In the genomic region with DNA sequence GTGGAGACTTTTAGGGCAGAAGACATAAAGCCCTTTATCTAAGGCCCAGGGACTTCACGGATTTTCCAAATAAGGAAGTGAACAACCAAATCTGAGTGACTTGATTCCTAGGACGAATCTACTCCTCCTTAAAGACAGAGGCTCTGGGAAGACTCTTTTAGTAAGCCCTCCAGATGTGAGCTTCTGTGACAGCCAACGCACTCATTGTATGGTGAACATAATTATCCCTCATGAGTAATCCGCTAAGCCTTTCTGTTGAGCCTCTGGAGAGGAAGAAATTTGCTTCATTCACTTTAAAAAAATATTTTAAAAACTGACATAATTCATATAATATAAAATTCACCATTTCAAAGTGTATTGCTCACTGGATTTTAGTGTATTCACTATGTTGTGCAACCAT, we compare ENCODE assay signal across 16 cellular contexts. TPM values are rescaled to one million over a fixed set of nuclear protein-coding genes. Genes with fewer than 3 reads are reported as not detected.
DNase-seq lines count a peak whose midpoint lies in the region; ATAC-seq and TF ChIP-seq lines count a peak whose summit lies in the region.
"Had no signal": no experiment of that assay in that cellular context is flagged by ENCODE, and none has a peak within 500 bp of the region (broad histone marks: within the 10 kb centered on the region; RNA-seq: fewer than 3 reads in every experiment).

No MANE protein-coding gene starts in this region.

- no peaks in the 10 kb centered on the region for H3K9me3 Mint-ChIP-seq in chondrocyte (ENCODE audit: low read depth)
- no peaks in the 10 kb centered on the region for H3K9me3 Mint-ChIP-seq in naive thymus-derived CD4-positive, alpha-beta T cell
- H3K9me3 Mint-ChIP-seq: mesothelial cell of epicardium had no signal

- no peak overlapping the region for H2AFZ ChIP-seq in neuronal stem cell (ENCODE audit: low read length)

- H3K4me1 ChIP-seq in naive thymus-derived CD4-positive, alpha-beta T cell (ENCODE audit: control insufficient read depth in 2 of 2, insufficient read depth in 2 of 2, low read length in 2 of 2) = no peaks in the 10 kb centered on the region
- H3K4me1 ChIP-seq in neuronal stem cell (ENCODE audit: control insufficient read depth in 2 of 2, insufficient read depth in 1 of 2, low read depth in 1 of 2, low read length in 2 of 2) (peaks cover 0 to 4% of the 10 kb centered on the region in 2 donors), psoas muscle (no peaks in the 10 kb centered on the region)

- no peaks in the 10 kb centered on the region for H3K27me3 Mint-ChIP-seq in chondrocyte (ENCODE audit: low read depth)
- no peaks in the 10 kb centered on the region for H3K27me3 Mint-ChIP-seq in naive thymus-derived CD4-positive, alpha-beta T cell
- H3K27me3 Mint-ChIP-seq: B cell had no signal

- H2AK5ac ChIP-seq in neuronal stem cell (ENCODE audit: low read depth, low read length) = no peak overlapping the region

- WGBS in neuronal stem cell (ENCODE audit: extremely low coverage in 2 of 2, insufficient read length in 2 of 2, insufficient replicate concordance in 1 of 2), 2 donors = no CpG with 5 or more reads among the region's 4 CpGs
- 77 to 88% (median 77%) methylated on average over 4 of the region's 4 CpGs for WGBS in psoas muscle, 3 donors

- no peak for DNase-seq in AG04450 (ENCODE audit: low read depth, low spot score)
- peak; percentile 62 for DNase-seq in LHCN-M2 (ENCODE audit: low read depth)
- no peak for DNase-seq in chondrocyte (ENCODE audit: low spot score)
- no peak for DNase-seq in naive thymus-derived CD4-positive, alpha-beta T cell
- DNase-seq in neuronal stem cell (ENCODE audit: low spot score) = no peak
- DNase-seq in psoas muscle = no peak
- DNase-seq: activated CD4-positive, alpha-beta T cell treated with anti-CD3 and anti-CD28 coated beads for 1 hour; heart left ventricle; NCI-H446; stimulated activated CD4-positive, alpha-beta T cell treated with anti-CD3 and anti-CD28 coated beads, Interleukin-12 subunit alpha, Interleukin-12 subunit beta, amount 100 ng/mL, for 4 hours had no signal

- H3K27me3 ChIP-seq in AG04450 (ENCODE audit: control insufficient read depth, insufficient read depth, low read length) (no peaks in the 10 kb centered on the region), neuronal stem cell (ENCODE audit: control insufficient read depth in 3 of 3, insufficient read depth in 3 of 3, low read depth in 1 of 3, low read length in 3 of 3) (no peaks in the 10 kb centered on the region), psoas muscle (ENCODE audit: insufficient read depth in 3 of 3, low read length in 2 of 3) (no peaks in the 10 kb centered on the region)
- no peaks in the 10 kb centered on the region for H3K27me3 ChIP-seq in naive thymus-derived CD4-positive, alpha-beta T cell (ENCODE audit: control insufficient read depth in 2 of 2, insufficient read depth in 2 of 2, low read length in 2 of 2)
- H3K27me3 ChIP-seq: heart left ventricle had no signal

- H2BK5ac ChIP-seq in neuronal stem cell (ENCODE audit: low read length) = no peak overlapping the region

- H3K27ac ChIP-seq in AG04450 (ENCODE audit: low read depth, low read length) = peak overlapping the region; percentile 87
- H3K27ac ChIP-seq in naive thymus-derived CD4-positive, alpha-beta T cell (ENCODE audit: low read depth, low read length) = no peak overlapping the region
- no peak overlapping the region for H3K27ac ChIP-seq in neuronal stem cell (replicated peaks; ENCODE audit: low read length)
- H3K27ac ChIP-seq in psoas muscle = no peak overlapping the region
- H3K27ac ChIP-seq: KMS-11, SK-N-MC had no signal

- H3K23ac ChIP-seq in neuronal stem cell (ENCODE audit: low read depth, low read length, poor library complexity) = no peak overlapping the region

- H3K9ac ChIP-seq in neuronal stem cell (ENCODE audit: low read depth, low read length, poor library complexity) = no peak overlapping the region
- H3K9ac ChIP-seq: KMS-11 had no signal

- H3K18ac ChIP-seq in neuronal stem cell (ENCODE audit: low read length) = no peak overlapping the region

- no peaks in the 10 kb centered on the region for H3K9me3 ChIP-seq in AG04450 (ENCODE audit: control insufficient read depth, insufficient read depth, low read length)
- H3K9me3 ChIP-seq in naive thymus-derived CD4-positive, alpha-beta T cell (ENCODE audit: control insufficient read depth in 2 of 3, low read length in 3 of 3) = no peaks in the 10 kb centered on the region
- H3K9me3 ChIP-seq in neuronal stem cell (replicated peaks in 1 of 2; ENCODE audit: control insufficient read depth in 2 of 2, insufficient read depth in 1 of 2, low read depth in 1 of 2, low read length in 2 of 2) = no peaks in the 10 kb centered on the region
- no peaks in the 10 kb centered on the region for H3K9me3 ChIP-seq in psoas muscle
- H3K9me3 ChIP-seq: heart left ventricle had no signal

- peak; percentile 8 for ATAC-seq in naive thymus-derived CD4-positive, alpha-beta T cell
- ATAC-seq in HG02571 (IDR thresholded peaks at IDR 0.05; ENCODE audit: unreplicated experiment) (no peak), psoas muscle (no peak), HG03097 (IDR thresholded peaks at IDR 0.05; ENCODE audit: low FRiP score, unreplicated experiment) (no peak)

- H2BK12ac ChIP-seq in neuronal stem cell (ENCODE audit: low read length) = no peak overlapping the region

- H3K79me1 ChIP-seq in neuronal stem cell (ENCODE audit: low read depth, low read length) = no peaks in the 10 kb centered on the region

- no peak overlapping the region for H4K91ac ChIP-seq in neuronal stem cell (ENCODE audit: low read depth, low read length, poor library complexity)

- H3K4ac ChIP-seq in neuronal stem cell (ENCODE audit: low read length) = no peak overlapping the region

- H4K8ac ChIP-seq in neuronal stem cell (ENCODE audit: low read depth, low read length) = no peak overlapping the region

- H3K36me3 ChIP-seq in naive thymus-derived CD4-positive, alpha-beta T cell (ENCODE audit: control insufficient read depth in 2 of 3, insufficient read depth in 3 of 3, low read length in 3 of 3) = peaks cover 0 to 70% (median 4%) of the 10 kb centered on the region in 3 experiments
- H3K36me3 ChIP-seq in neuronal stem cell (replicated peaks in 1 of 2; ENCODE audit: control insufficient read depth in 2 of 2, insufficient read depth in 2 of 2, low read length in 2 of 2) = peaks cover 3 to 63% of the 10 kb centered on the region in 2 donors
- peaks cover 0 to 57% of the 10 kb centered on the region in 2 donors for H3K36me3 ChIP-seq in psoas muscle (ENCODE audit: insufficient read depth in 1 of 2, low read depth in 1 of 2)

- no peak overlapping the region for H2BK120ac ChIP-seq in neuronal stem cell (ENCODE audit: low read depth, low read length)

- no peak overlapping the region for H3K4me2 ChIP-seq in neuronal stem cell (ENCODE audit: insufficient read depth, low read length, poor library complexity, severe bottlenecking)
- H3K4me2 ChIP-seq: KMS-11 had no signal

- peaks cover 29% of the 10 kb centered on the region for H3K4me1 Mint-ChIP-seq in chondrocyte (ENCODE audit: low read depth)
- peaks cover 0 to 27% (median 6%) of the 10 kb centered on the region in 7 donors for H3K4me1 Mint-ChIP-seq in naive thymus-derived CD4-positive, alpha-beta T cell
- H3K4me1 Mint-ChIP-seq: B cell had no signal

- H3K4me3 Mint-ChIP-seq in chondrocyte (ENCODE audit: unreplicated experiment) = no peak overlapping the region
- H3K4me3 Mint-ChIP-seq in naive thymus-derived CD4-positive, alpha-beta T cell = no peak overlapping the region
- H3K4me3 Mint-ChIP-seq: B cell, mesothelial cell of epicardium had no signal

- H3K4me3 ChIP-seq in AG04450 (ENCODE audit: low read depth, low read length) = peak overlapping the region; percentile 3; the same call in 1 of the 2 replicates
- H3K4me3 ChIP-seq in naive thymus-derived CD4-positive, alpha-beta T cell (ENCODE audit: low read length) = no peak overlapping the region
- no peak overlapping the region for H3K4me3 ChIP-seq in neuronal stem cell (ENCODE audit: low read length in 2 of 2)
- H3K4me3 ChIP-seq in psoas muscle = no peak overlapping the region
- H3K4me3 ChIP-seq: heart left ventricle, SK-N-MC had no signal

- no peak overlapping the region for H3K14ac ChIP-seq in neuronal stem cell (ENCODE audit: low read length)

- peaks cover 20% of the 10 kb centered on the region for H3K36me3 Mint-ChIP-seq in chondrocyte (ENCODE audit: low read depth)
- H3K36me3 Mint-ChIP-seq in naive thymus-derived CD4-positive, alpha-beta T cell = peaks cover 13 to 62% (median 27%) of the 10 kb centered on the region in 5 donors

- intact Hi-C loops in naive thymus-derived CD4-positive, alpha-beta T cell (cut with micrococcal nuclease) = no loop called here
- intact Hi-C loops in psoas muscle (cut with DNase I) = no loop called here

- CTCF ChIA-PET in AG04450 (lab: Charles Lee) = interaction anchor here (0.9 to 3.3 kb wide), 3 partner anchors 23 to 166 kb away, joined by 7 to 40 read pairs (median 17); a partner anchor contains a TSS
- CTCF ChIA-PET in naive thymus-derived CD4-positive, alpha-beta T cell (lab: Charles Lee) = interaction anchor here (1.8 kb wide), 1 partner anchor 23 kb away, joined by 6 read pairs; no protein-coding TSS in a partner anchor

- no peak for TF ChIP-seq CTCF in AG04450 (IDR thresholded peaks at IDR 0.05; ENCODE audit: low read depth, low read length)
- no peak for TF ChIP-seq CTCF in chondrocyte (IDR thresholded peaks at IDR 0.05)
- TF ChIP-seq CTCF in psoas muscle (IDR thresholded peaks at IDR 0.05) = no peak

- no peak overlapping the region for H2BK15ac ChIP-seq in neuronal stem cell (ENCODE audit: low read length)

- H3K27ac Mint-ChIP-seq in chondrocyte (ENCODE audit: unreplicated experiment) = peak overlapping the region; percentile 87
- H3K27ac Mint-ChIP-seq in naive thymus-derived CD4-positive, alpha-beta T cell = peak overlapping the region in 2 of 9 donors; percentile 41 to 43
- H3K27ac Mint-ChIP-seq: B cell, mesothelial cell of epicardium had no signal

- POLR2A ChIA-PET in AG04450 (lab: Yijun Ruan, JAX) = interaction anchor here (0.7 to 1.3 kb wide), 4 partner anchors 23 to 334 kb away, joined by 3 to 4 read pairs (median 3); no protein-coding TSS in a partner anchor
- POLR2A ChIA-PET in naive thymus-derived CD4-positive, alpha-beta T cell (lab: Charles Lee) = no interaction called here

RNA-seq across cellular contexts. Expression of a gene that starts 33.5 kb away (rescaled TPM):
- 17.7 and 19.9 TPM in 2 replicates for polyA plus RNA-seq in AG04450 (2011; rRNA removed)
- polyA minus RNA-seq in AG04450 (2011; rRNA and poly(A)+ RNA removed) = 19.9 and 24.8 TPM in 2 replicates
- total RNA-seq in LHCN-M2 (2014; rRNA removed) = 10.8 and 15.3 TPM in 2 replicates
- polyA plus RNA-seq in LHCN-M2 (2012) = 6.9 TPM
- total RNA-seq in chondrocyte = 22.0 to 22.8 TPM (median 22.3 TPM) in 3 replicates
- 10 to 100 TPM; 34.8 to 73.9 (median 51.5) TPM for total RNA-seq in naive thymus-derived CD4-positive, alpha-beta T cell
- 1 to 10 TPM; 5.9 to 8.0 TPM for polyA plus RNA-seq in naive thymus-derived CD4-positive, alpha-beta T cell
- polyA plus RNA-seq in neuronal stem cell (2013, experiment 1 of 2) = 15.5 TPM
- 14.2 TPM for polyA plus RNA-seq in neuronal stem cell (2013, experiment 2 of 2)
- total RNA-seq in psoas muscle = 10 to 100 TPM in 3 of 4 donors, 1 to 10 TPM in 1; 9.9 to 15.5 (median 14.5) TPM
- polyA plus RNA-seq in psoas muscle = 10 to 100 TPM in 1 of 3 donors, 1 to 10 TPM in 2; 6.7 to 12.4 (median 9.7) TPM
